Comparison of ENCODE assay signal across 1 cellular context in the genomic region with DNA sequence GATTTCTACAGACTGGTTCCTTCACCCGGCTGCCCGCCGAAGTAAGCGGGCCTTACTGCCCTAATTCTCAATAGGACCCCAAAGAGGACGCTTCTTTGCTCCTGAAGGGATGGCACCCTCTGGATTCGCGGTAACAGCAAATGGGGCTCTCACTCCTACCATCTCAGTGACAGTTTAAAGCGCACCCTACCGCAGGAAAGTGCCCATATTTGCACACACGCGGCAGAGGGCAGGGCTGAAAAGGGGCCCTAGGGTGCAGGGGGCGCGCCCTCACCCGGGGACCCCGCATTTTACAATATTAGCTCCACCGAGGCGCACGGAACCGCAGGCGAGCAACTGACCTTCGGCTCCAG.
TF ChIP-seq lines count a peak whose summit lies in the region.

No MANE protein-coding gene starts in this region.

TF ChIP-seq in HepG2, 621 proteins besides CTCF, POLR2A, EP300 and RAD21 (continued from another document and continues in another):
- TF ChIP-seq, protein P1, sequence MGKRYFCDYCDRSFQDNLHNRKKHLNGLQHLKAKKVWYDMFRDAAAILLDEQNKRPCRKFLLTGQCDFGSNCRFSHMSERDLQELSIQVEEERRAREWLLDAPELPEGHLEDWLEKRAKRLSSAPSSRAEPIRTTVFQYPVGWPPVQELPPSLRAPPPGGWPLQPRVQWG (CRISPR knock-in tag; IDR thresholded peaks at IDR 0.05; ENCODE audit: borderline replicate concordance, low read depth) = no peak
- TF ChIP-seq GATA4 (IDR thresholded peaks at IDR 0.05; ENCODE audit: borderline replicate concordance, low read depth) (no peak), ASH2L (IDR thresholded peaks at IDR 0.05; ENCODE audit: insufficient read length, low read depth, low read length) (no peak), KAT7 (CRISPR knock-in tag; IDR thresholded peaks at IDR 0.05; ENCODE audit: borderline replicate concordance) (0 out of 2 replicates have a peak, but pooled peaks have one; percentile 34), ZBTB7A (CRISPR knock-in tag; IDR thresholded peaks at IDR 0.05) (no peak; the same call in 1 of the 2 replicates), TCF7L2 (IDR thresholded peaks at IDR 0.05; ENCODE audit: low read depth, low read length) (no peak), HNRNPL (IDR thresholded peaks at IDR 0.05; ENCODE audit: low read depth, low read length) (0 out of 2 replicates have a peak, but pooled peaks have one; percentile 64), ZNF382 (CRISPR knock-in tag; IDR thresholded peaks at IDR 0.05; ENCODE audit: borderline replicate concordance) (no peak), ZNF749 (CRISPR knock-in tag; IDR thresholded peaks at IDR 0.05; ENCODE audit: borderline replicate concordance) (no peak), TMF1 (CRISPR knock-in tag; IDR thresholded peaks at IDR 0.05; ENCODE audit: low read depth) (no peak), KDM1A (CRISPR knock-in tag; IDR thresholded peaks at IDR 0.05) (no peak), SOX5 (CRISPR knock-in tag; IDR thresholded peaks at IDR 0.05; ENCODE audit: borderline replicate concordance) (no peak), MLLT10 (CRISPR knock-in tag; IDR thresholded peaks at IDR 0.05) (no peak), MED8 (CRISPR knock-in tag; IDR thresholded peaks at IDR 0.05; ENCODE audit: insufficient replicate concordance) (no peak), PAF1 (CRISPR knock-in tag; IDR thresholded peaks at IDR 0.05) (no peak), ONECUT2 (CRISPR knock-in tag; IDR thresholded peaks at IDR 0.05) (no peak), MZF1 (CRISPR knock-in tag; IDR thresholded peaks at IDR 0.05; ENCODE audit: borderline replicate concordance) (no peak), ZNF230 (CRISPR knock-in tag; IDR thresholded peaks at IDR 0.05) (no peak), SMAD3 (CRISPR knock-in tag; IDR thresholded peaks at IDR 0.05) (no peak), ZNF670 (CRISPR knock-in tag; IDR thresholded peaks at IDR 0.05; ENCODE audit: borderline replicate concordance) (no peak), TCF7 (IDR thresholded peaks at IDR 0.05; ENCODE audit: low read depth) (no peak), KDM5B (CRISPR knock-in tag; IDR thresholded peaks at IDR 0.05; ENCODE audit: borderline replicate concordance) (0 out of 2 replicates have a peak, but pooled peaks have one; percentile 26), ZNF564 (CRISPR knock-in tag; IDR thresholded peaks at IDR 0.05) (no peak), ZNF567 (CRISPR knock-in tag; IDR thresholded peaks at IDR 0.05; ENCODE audit: borderline replicate concordance) (no peak), MTA1 (CRISPR knock-in tag; IDR thresholded peaks at IDR 0.05; ENCODE audit: borderline replicate concordance) (peak; percentile 44; the same call in 1 of the 2 replicates), STAT5B (CRISPR knock-in tag; IDR thresholded peaks at IDR 0.05) (no peak), NR1H2 (CRISPR knock-in tag; IDR thresholded peaks at IDR 0.05; ENCODE audit: borderline replicate concordance, low read depth) (no peak), ZNF672 (CRISPR knock-in tag; IDR thresholded peaks at IDR 0.05) (no peak), PTBP1 (IDR thresholded peaks at IDR 0.05; ENCODE audit: low read depth, low read length, poor library complexity, severe bottlenecking) (peak; percentile 27)
- TF ChIP-seq, protein P2, sequence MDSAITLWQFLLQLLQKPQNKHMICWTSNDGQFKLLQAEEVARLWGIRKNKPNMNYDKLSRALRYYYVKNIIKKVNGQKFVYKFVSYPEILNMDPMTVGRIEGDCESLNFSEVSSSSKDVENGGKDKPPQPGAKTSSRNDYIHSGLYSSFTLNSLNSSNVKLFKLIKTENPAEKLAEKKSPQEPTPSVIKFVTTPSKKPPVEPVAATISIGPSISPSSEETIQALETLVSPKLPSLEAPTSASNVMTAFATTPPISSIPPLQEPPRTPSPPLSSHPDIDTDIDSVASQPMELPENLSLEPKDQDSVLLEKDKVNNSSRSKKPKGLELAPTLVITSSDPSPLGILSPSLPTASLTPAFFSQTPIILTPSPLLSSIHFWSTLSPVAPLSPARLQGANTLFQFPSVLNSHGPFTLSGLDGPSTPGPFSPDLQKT (CRISPR knock-in tag; IDR thresholded peaks at IDR 0.05; ENCODE audit: borderline replicate concordance) = no peak
- TF ChIP-seq, protein P3, sequence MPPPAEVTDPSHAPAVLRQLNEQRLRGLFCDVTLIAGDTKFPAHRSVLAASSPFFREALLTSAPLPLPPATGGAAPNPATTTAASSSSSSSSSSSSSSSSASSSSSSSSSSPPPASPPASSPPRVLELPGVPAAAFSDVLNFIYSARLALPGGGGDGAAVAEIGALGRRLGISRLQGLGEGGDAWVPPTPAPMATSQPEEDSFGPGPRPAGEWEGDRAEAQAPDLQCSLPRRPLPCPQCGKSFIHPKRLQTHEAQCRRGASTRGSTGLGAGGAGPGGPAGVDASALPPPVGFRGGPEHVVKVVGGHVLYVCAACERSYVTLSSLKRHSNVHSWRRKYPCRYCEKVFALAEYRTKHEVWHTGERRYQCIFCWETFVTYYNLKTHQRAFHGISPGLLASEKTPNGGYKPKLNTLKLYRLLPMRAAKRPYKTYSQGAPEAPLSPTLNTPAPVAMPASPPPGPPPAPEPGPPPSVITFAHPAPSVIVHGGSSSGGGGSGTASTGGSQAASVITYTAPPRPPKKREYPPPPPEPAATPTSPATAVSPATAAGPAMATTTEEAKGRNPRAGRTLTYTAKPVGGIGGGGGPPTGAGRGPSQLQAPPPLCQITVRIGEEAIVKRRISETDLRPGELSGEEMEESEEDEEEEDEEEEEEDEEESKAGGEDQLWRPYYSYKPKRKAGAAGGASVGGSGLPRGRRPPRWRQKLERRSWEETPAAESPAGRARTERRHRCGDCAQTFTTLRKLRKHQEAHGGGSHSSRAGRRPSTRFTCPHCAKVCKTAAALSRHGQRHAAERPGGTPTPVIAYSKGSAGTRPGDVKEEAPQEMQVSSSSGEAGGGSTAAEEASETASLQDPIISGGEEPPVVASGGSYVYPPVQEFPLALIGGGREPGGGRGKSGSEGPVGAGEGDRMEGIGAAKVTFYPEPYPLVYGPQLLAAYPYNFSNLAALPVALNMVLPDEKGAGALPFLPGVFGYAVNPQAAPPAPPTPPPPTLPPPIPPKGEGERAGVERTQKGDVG (CRISPR knock-in tag; IDR thresholded peaks at IDR 0.05; ENCODE audit: borderline replicate concordance) = no peak
- TF ChIP-seq, protein P4, sequence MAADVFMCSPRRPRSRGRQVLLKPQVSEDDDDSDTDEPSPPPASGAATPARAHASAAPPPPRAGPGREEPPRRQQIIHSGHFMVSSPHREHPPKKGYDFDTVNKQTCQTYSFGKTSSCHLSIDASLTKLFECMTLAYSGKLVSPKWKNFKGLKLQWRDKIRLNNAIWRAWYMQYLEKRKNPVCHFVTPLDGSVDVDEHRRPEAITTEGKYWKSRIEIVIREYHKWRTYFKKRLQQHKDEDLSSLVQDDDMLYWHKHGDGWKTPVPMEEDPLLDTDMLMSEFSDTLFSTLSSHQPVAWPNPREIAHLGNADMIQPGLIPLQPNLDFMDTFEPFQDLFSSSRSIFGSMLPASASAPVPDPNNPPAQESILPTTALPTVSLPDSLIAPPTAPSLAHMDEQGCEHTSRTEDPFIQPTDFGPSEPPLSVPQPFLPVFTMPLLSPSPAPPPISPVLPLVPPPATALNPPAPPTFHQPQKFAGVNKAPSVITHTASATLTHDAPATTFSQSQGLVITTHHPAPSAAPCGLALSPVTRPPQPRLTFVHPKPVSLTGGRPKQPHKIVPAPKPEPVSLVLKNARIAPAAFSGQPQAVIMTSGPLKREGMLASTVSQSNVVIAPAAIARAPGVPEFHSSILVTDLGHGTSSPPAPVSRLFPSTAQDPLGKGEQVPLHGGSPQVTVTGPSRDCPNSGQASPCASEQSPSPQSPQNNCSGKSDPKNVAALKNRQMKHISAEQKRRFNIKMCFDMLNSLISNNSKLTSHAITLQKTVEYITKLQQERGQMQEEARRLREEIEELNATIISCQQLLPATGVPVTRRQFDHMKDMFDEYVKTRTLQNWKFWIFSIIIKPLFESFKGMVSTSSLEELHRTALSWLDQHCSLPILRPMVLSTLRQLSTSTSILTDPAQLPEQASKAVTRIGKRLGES (CRISPR knock-in tag; IDR thresholded peaks at IDR 0.05; ENCODE audit: borderline replicate concordance) = no peak
- TF ChIP-seq, protein P5, sequence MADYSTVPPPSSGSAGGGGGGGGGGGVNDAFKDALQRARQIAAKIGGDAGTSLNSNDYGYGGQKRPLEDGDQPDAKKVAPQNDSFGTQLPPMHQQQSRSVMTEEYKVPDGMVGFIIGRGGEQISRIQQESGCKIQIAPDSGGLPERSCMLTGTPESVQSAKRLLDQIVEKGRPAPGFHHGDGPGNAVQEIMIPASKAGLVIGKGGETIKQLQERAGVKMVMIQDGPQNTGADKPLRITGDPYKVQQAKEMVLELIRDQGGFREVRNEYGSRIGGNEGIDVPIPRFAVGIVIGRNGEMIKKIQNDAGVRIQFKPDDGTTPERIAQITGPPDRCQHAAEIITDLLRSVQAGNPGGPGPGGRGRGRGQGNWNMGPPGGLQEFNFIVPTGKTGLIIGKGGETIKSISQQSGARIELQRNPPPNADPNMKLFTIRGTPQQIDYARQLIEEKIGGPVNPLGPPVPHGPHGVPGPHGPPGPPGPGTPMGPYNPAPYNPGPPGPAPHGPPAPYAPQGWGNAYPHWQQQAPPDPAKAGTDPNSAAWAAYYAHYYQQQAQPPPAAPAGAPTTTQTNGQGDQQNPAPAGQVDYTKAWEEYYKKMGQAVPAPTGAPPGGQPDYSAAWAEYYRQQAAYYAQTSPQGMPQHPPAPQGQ (CRISPR knock-in tag; IDR thresholded peaks at IDR 0.05; ENCODE audit: borderline replicate concordance) = no peak
- TF ChIP-seq, protein P6, sequence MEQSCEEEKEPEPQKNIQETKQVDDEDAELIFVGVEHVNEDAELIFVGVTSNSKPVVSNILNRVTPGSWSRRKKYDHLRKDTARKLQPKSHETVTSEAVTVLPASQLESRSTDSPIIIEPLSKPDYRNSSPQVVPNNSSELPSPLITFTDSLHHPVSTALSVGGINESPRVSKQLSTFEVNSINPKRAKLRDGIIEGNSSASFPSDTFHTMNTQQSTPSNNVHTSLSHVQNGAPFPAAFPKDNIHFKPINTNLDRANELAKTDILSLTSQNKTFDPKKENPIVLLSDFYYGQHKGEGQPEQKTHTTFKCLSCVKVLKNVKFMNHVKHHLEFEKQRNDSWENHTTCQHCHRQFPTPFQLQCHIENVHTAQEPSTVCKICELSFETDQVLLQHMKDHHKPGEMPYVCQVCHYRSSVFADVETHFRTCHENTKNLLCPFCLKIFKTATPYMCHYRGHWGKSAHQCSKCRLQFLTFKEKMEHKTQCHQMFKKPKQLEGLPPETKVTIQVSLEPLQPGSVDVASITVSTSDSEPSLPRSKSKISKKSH (CRISPR knock-in tag; IDR thresholded peaks at IDR 0.05; ENCODE audit: borderline replicate concordance) = no peak
- TF ChIP-seq, protein P7, sequence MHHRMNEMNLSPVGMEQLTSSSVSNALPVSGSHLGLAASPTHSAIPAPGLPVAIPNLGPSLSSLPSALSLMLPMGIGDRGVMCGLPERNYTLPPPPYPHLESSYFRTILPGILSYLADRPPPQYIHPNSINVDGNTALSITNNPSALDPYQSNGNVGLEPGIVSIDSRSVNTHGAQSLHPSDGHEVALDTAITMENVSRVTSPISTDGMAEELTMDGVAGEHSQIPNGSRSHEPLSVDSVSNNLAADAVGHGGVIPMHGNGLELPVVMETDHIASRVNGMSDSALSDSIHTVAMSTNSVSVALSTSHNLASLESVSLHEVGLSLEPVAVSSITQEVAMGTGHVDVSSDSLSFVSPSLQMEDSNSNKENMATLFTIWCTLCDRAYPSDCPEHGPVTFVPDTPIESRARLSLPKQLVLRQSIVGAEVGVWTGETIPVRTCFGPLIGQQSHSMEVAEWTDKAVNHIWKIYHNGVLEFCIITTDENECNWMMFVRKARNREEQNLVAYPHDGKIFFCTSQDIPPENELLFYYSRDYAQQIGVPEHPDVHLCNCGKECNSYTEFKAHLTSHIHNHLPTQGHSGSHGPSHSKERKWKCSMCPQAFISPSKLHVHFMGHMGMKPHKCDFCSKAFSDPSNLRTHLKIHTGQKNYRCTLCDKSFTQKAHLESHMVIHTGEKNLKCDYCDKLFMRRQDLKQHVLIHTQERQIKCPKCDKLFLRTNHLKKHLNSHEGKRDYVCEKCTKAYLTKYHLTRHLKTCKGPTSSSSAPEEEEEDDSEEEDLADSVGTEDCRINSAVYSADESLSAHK (CRISPR knock-in tag; IDR thresholded peaks at IDR 0.05; ENCODE audit: borderline replicate concordance) = no peak
- TF ChIP-seq, protein P8, sequence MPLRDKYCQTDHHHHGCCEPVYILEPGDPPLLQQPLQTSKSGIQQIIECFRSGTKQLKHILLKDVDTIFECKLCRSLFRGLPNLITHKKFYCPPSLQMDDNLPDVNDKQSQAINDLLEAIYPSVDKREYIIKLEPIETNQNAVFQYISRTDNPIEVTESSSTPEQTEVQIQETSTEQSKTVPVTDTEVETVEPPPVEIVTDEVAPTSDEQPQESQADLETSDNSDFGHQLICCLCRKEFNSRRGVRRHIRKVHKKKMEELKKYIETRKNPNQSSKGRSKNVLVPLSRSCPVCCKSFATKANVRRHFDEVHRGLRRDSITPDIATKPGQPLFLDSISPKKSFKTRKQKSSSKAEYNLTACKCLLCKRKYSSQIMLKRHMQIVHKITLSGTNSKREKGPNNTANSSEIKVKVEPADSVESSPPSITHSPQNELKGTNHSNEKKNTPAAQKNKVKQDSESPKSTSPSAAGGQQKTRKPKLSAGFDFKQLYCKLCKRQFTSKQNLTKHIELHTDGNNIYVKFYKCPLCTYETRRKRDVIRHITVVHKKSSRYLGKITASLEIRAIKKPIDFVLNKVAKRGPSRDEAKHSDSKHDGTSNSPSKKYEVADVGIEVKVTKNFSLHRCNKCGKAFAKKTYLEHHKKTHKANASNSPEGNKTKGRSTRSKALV (CRISPR knock-in tag; IDR thresholded peaks at IDR 0.05) = no peak
- TF ChIP-seq, protein P9, sequence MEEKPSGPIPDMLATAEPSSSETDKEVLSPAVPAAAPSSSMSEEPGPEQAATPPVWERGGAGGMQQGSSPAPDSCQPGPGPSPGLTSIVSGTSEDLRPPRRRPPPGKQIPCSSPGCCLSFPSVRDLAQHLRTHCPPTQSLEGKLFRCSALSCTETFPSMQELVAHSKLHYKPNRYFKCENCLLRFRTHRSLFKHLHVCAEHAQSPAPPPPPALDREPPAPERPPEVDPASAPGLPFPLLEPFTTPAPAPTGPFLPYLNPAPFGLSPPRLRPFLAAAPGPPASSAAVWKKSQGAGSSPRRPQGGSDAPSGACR (CRISPR knock-in tag; IDR thresholded peaks at IDR 0.05) = no peak
- TF ChIP-seq, protein P10, sequence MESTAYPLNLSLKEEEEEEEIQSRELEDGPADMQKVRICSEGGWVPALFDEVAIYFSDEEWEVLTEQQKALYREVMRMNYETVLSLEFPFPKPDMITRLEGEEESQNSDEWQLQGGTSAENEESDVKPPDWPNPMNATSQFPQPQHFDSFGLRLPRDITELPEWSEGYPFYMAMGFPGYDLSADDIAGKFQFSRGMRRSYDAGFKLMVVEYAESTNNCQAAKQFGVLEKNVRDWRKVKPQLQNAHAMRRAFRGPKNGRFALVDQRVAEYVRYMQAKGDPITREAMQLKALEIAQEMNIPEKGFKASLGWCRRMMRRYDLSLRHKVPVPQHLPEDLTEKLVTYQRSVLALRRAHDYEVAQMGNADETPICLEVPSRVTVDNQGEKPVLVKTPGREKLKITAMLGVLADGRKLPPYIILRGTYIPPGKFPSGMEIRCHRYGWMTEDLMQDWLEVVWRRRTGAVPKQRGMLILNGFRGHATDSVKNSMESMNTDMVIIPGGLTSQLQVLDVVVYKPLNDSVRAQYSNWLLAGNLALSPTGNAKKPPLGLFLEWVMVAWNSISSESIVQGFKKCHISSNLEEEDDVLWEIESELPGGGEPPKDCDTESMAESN (CRISPR knock-in tag; conservative IDR thresholded peaks at IDR 0.05) = no peak
